8 cellular contexts compared by ENCODE assay signal in the genomic region with DNA sequence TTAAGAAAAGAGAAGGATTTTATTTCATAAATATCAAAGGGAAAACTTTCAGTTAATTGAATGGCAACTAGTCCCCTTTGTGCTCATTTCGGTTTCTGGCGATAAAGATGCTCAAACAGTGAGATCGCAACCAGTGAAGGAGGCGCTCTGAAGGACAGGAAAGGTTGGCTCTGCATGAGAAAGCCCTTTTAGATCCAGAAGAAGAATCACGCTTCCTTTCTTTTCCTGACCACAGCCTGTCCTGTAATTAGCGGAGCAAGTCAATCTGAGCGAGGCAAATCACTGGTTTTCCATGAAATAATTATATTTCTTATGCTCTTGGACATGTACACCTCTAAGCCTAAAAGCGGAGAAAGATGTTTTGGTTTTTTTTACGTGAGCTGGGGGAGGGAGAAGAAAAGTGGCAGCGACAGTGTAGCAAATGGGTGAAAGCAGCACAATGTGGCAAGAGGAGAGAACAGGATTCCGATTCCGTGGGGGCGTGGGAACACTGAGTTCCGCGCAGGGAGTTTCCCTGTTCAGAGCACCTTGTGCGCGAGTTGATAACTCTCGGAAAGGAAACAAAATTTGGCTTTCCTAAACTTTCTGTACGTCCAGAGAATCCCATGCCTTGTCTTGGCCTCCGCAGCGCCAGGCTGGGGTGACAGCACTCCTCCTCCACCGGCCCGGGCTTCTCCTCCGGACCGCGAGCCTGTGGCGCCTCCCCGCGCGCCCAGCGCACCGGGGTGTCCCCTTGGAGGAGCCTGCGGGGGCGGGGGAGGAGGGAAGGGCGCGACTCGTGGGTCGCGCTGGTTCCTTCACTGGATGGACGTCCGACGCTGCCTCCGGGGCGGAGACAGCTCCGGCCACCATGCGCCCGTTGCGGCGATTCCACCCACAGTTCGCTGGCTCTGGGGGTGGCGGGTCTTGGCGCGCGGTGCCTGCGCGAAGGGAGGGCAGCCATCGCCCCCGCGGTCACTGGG. TPM values are rescaled to one million over a fixed set of nuclear protein-coding genes. Genes with fewer than 3 reads are reported as not detected.
DNase-seq lines count a peak whose midpoint lies in the region; ATAC-seq lines count a peak whose summit lies in the region.

No MANE protein-coding gene starts in this region.

- no peak for ATAC-seq in activated CD8-positive, alpha-beta memory T cell treated with anti-CD3 and anti-CD28 coated beads, Interleukin-2, amount 10 ng/mL, durations not matched to agents 7 days and 5 days
- ATAC-seq in GM21825 (IDR thresholded peaks at IDR 0.05; ENCODE audit: unreplicated experiment) (no peak), HG02763 (IDR thresholded peaks at IDR 0.05; ENCODE audit: unreplicated experiment) (no peak)

- peak overlapping the region; percentile 48 for H3K4me3 Mint-ChIP-seq in activated CD8-positive, alpha-beta memory T cell treated with anti-CD3 and anti-CD28 coated beads, Interleukin-2, amount 10 ng/mL, durations not matched to agents 7 days and 5 days

- H3K9me3 Mint-ChIP-seq in activated CD8-positive, alpha-beta memory T cell treated with anti-CD3 and anti-CD28 coated beads, Interleukin-2, amount 10 ng/mL, durations not matched to agents 7 days and 5 days (ENCODE audit: low read depth) = no peaks in the 10 kb centered on the region

- intact Hi-C loops in head of caudate nucleus (cut with DNase I) = no loop called here
- intact Hi-C loops in posterior vena cava (cut with DNase I) = no loop called here

- peaks cover 79% of the 10 kb centered on the region for H3K27me3 Mint-ChIP-seq in activated CD8-positive, alpha-beta memory T cell treated with anti-CD3 and anti-CD28 coated beads, Interleukin-2, amount 10 ng/mL, durations not matched to agents 7 days and 5 days

- H3K36me3 Mint-ChIP-seq in activated CD8-positive, alpha-beta memory T cell treated with anti-CD3 and anti-CD28 coated beads, Interleukin-2, amount 10 ng/mL, durations not matched to agents 7 days and 5 days = no peaks in the 10 kb centered on the region

- peak; percentile 45 for DNase-seq in NCI-H748 (lab: John Stamatoyannopoulos, UW; ENCODE audit: unreplicated experiment)
- DNase-seq in NCI-H748 treated with DMSO at 0.1 percent for 48 hours (lab: John Stamatoyannopoulos, UW) = no peak
- DNase-seq in activated CD8-positive, alpha-beta memory T cell treated with anti-CD3 and anti-CD28 coated beads, Interleukin-2, amount 10 ng/mL, durations not matched to agents 7 days and 5 days = no peak
- peak in 41 of 42 donors; percentile 21 to 83 (median 65) for DNase-seq in head of caudate nucleus
- DNase-seq in posterior vena cava (ENCODE audit: low spot score) = peak; percentile 78
- no peak for DNase-seq in activated CD4-positive, CD25-positive, alpha-beta regulatory T cell treated with anti-CD3 and anti-CD28 coated beads, Interleukin-2, amount 50 U/mL, for 72 hours

- H3K27ac Mint-ChIP-seq in activated CD8-positive, alpha-beta memory T cell treated with anti-CD3 and anti-CD28 coated beads, Interleukin-2, amount 10 ng/mL, durations not matched to agents 7 days and 5 days = no peak overlapping the region

- CTCF ChIA-PET in activated CD8-positive, alpha-beta memory T cell treated with anti-CD3 and anti-CD28 coated beads, Interleukin-2, amount 10 ng/mL, durations not matched to agents 7 days and 5 days (lab: Charles Lee) = no interaction called here

- H3K4me1 Mint-ChIP-seq in activated CD8-positive, alpha-beta memory T cell treated with anti-CD3 and anti-CD28 coated beads, Interleukin-2, amount 10 ng/mL, durations not matched to agents 7 days and 5 days = peaks cover 11% of the 10 kb centered on the region

RNA-seq across cellular contexts. Expression of a gene that starts 0.6 kb away (rescaled TPM):
- total RNA-seq in activated CD8-positive, alpha-beta memory T cell treated with anti-CD3 and anti-CD28 coated beads, Interleukin-2, amount 10 ng/mL, durations not matched to agents 7 days and 5 days = not detected
- not detected for total RNA-seq in posterior vena cava

Comparison
In these comparisons a context has a peak if more than half of its experiments do, and no peak if none do; other contexts are left out.
1. DNase-seq: peak in NCI-H748 (single experiment), head of caudate nucleus (41 of 42) and posterior vena cava (single experiment); none in NCI-H748 treated with DMSO at 0.1 percent for 48 hours (single experiment), activated CD8-positive, alpha-beta memory T cell treated with anti-CD3 and anti-CD28 coated beads, Interleukin-2, amount 10 ng/mL, durations not matched to agents 7 days and 5 days (single experiment) and activated CD4-positive, CD25-positive, alpha-beta regulatory T cell treated with anti-CD3 and anti-CD28 coated beads, Interleukin-2, amount 50 U/mL, for 72 hours (single experiment).